ENCODE assay signal across 6 cellular contexts in the genomic region with DNA sequence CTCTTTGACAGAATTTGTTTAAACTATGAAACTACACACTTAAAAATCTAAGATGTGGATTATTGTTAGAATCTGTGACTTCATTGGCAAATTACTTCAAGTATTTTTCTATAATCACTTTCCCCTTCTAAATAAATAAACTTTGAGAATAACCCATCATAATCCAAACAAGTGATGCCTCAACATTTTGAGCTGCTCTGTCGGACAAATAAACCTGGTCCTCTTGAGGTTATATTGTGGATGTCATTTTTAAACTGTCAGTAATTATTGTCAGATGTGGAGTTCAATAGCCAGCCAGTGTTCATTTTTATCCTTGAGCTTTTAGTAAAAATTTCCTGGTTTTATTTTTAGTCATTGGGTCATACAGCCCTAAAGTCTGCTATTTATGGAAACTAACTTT. TPM values are rescaled to one million over a fixed set of nuclear protein-coding genes. Genes with fewer than 3 reads are reported as not detected.
DNase-seq lines count a peak whose midpoint lies in the region; FAIRE-seq and TF ChIP-seq lines count a peak whose summit lies in the region.
"Not testable (repeated sequence)": the region's sequence is repeated elsewhere in the genome, so short reads cannot be mapped to it uniquely, and the experiment has no call there.

No MANE protein-coding gene starts in this region.

- H3K23ac ChIP-seq in H1 (ENCODE audit: insufficient read length) = not testable (repeated sequence)

- not testable (repeated sequence) for DNase-seq in GM18507 (ENCODE audit: extremely low spot score, insufficient read length, low read depth); H1 (ENCODE audit: low read depth in 1 of 2, low spot score in 2 of 2); smooth muscle cell (lab: John Stamatoyannopoulos, UW; ENCODE audit: unreplicated experiment)
- peak; percentile 3 for DNase-seq in fibroblast of gingiva (ENCODE audit: low read depth)

- not testable (repeated sequence) for H3K36me3 ChIP-seq in H1 (ENCODE audit: control insufficient read depth in 2 of 4, insufficient read depth in 4 of 4, low read length in 3 of 4); smooth muscle cell (ENCODE audit: low read depth)

- H2BK12ac ChIP-seq in H1 (ENCODE audit: low read depth, low read length) = not testable (repeated sequence)

- peaks cover 0 to 11% (median 2%) of the 10 kb centered on the region in 4 experiments; a peak in 4 of 7 replicates for H3K4me1 ChIP-seq in H1 (replicated peaks in 1 of 4; ENCODE audit: control insufficient read depth in 3 of 4, insufficient read depth in 4 of 4, low read length in 3 of 4)
- H3K4me1 ChIP-seq in smooth muscle cell (ENCODE audit: low read depth) = not testable (repeated sequence)

- H3K14ac ChIP-seq in H1 (ENCODE audit: insufficient read length) = not testable (repeated sequence)

- H3K18ac ChIP-seq in H1 (ENCODE audit: extremely low read depth, low read length) = not testable (repeated sequence)

- H3K9me3 ChIP-seq in H1 (ENCODE audit: insufficient read depth in 2 of 2, low read depth in 1 of 2, low read length in 1 of 2); smooth muscle cell (replicated peaks; ENCODE audit: low read depth): not testable (repeated sequence)

- H3K27ac ChIP-seq in VCaP = peak overlapping the region; percentile 66
- not testable (repeated sequence) for H3K27ac ChIP-seq in H1 (ENCODE audit: low read depth, low read length); smooth muscle cell (ENCODE audit: low read depth)

- CTCF ChIA-PET in H1 (lab: Charles Lee; ENCODE audit: partially characterized antibody) = interaction anchor here (0.6 to 1.6 kb wide), 3 partner anchors 36 to 428 kb away, joined by 3 to 5 read pairs (median 3); no protein-coding TSS in a partner anchor

- H4K8ac ChIP-seq in H1 (ENCODE audit: extremely low read depth, insufficient read depth, low read length) = not testable (repeated sequence)

- 96% methylated on average over 1 of the region's 1 CpG; no CpG with 5 or more reads in 1 of the 2 experiments for WGBS in H1 (ENCODE audit: extremely low coverage in 1 of 2, insufficient coverage in 1 of 2, insufficient read length in 1 of 2, insufficient replicate concordance in 2 of 2, low coverage in 1 of 2, low lambda C conversion rate in 2 of 2, missing lambda C conversion rate in 1 of 2), 2 experiments
- 63% methylated on average over 1 of the region's 1 CpG for WGBS in smooth muscle cell (ENCODE audit: low lambda C conversion rate)

- not testable (repeated sequence) for TF ChIP-seq POLR2A in H1 (IDR thresholded peaks at IDR 0.05; ENCODE audit: control extremely low read depth in 1 of 2, low read depth in 2 of 2, low read length in 2 of 2)

- not testable (repeated sequence) for H4K91ac ChIP-seq in H1 (replicated peaks; ENCODE audit: insufficient read length, low read length)

- H3K79me1 ChIP-seq in H1 (ENCODE audit: low read depth, low read length) = not testable (repeated sequence)

- H2BK15ac ChIP-seq in H1 (ENCODE audit: low read length) = not testable (repeated sequence)

- not testable (repeated sequence) for H2BK120ac ChIP-seq in H1 (replicated peaks; ENCODE audit: low read depth, low read length)

- FAIRE-seq in GM18507 (lab: Jason Lieb, UNC) (peak; percentile 59), H1 (lab: Jason Lieb, UNC) (peak; percentile 19), islet of Langerhans (lab: Jason Lieb, UNC) (peak; percentile 43)

- not testable (repeated sequence) for H2BK20ac ChIP-seq in H1 (ENCODE audit: low read length)

- H3K27me3 ChIP-seq in H1 (replicated peaks in 1 of 4; ENCODE audit: control insufficient read depth in 3 of 4, extremely low read depth in 1 of 4, insufficient read depth in 3 of 4, low read length in 3 of 4); smooth muscle cell (ENCODE audit: low read depth): not testable (repeated sequence)

- not testable (repeated sequence) for H4K20me1 ChIP-seq in H1 (replicated peaks in 1 of 2; ENCODE audit: control insufficient read depth in 1 of 2, insufficient read depth in 2 of 2, low read length in 2 of 2); smooth muscle cell (ENCODE audit: low read depth)

- not testable (repeated sequence) for TF ChIP-seq EP300 in H1 (IDR thresholded peaks at IDR 0.05; ENCODE audit: borderline replicate concordance in 1 of 2, low read depth in 2 of 2, low read length in 2 of 2)

- not testable (repeated sequence) for H3K4ac ChIP-seq in H1 (replicated peaks; ENCODE audit: insufficient read length, low read depth, low read length)

- POLR2A ChIA-PET in H1 (lab: Charles Lee; ENCODE audit: partially characterized antibody) = interaction anchor here (2.1 kb wide), 1 partner anchor 11 kb away, joined by 4 read pairs; no protein-coding TSS in a partner anchor

- H3K56ac ChIP-seq in H1 (replicated peaks; ENCODE audit: insufficient read length, low read depth, low read length) = not testable (repeated sequence)

- not testable (repeated sequence) for TF ChIP-seq RAD21 in H1 (IDR thresholded peaks at IDR 0.05 in 1 of 2, conservative IDR thresholded peaks at IDR 0.05 in 1 of 2; ENCODE audit: low read depth in 2 of 2, low read length in 2 of 2)

- H3K4me2 ChIP-seq in H1 (ENCODE audit: insufficient read depth in 1 of 2, low read depth in 2 of 2, low read length in 2 of 2) = not testable (repeated sequence)
- peak overlapping the region; percentile 24 for H3K4me2 ChIP-seq in smooth muscle cell

- not testable (repeated sequence) for H3F3A ChIP-seq in smooth muscle cell (ENCODE audit: low read depth)

- not testable (repeated sequence) for H2AFZ ChIP-seq in H1 (ENCODE audit: low read length); smooth muscle cell (ENCODE audit: low read depth)

- not testable (repeated sequence) for H2AK5ac ChIP-seq in H1 (ENCODE audit: low read depth, low read length)

- not testable (repeated sequence) for H3K9ac ChIP-seq in H1 (replicated peaks in 1 of 4; ENCODE audit: extremely low read depth in 1 of 4, low read depth in 3 of 4, low read length in 3 of 4); smooth muscle cell (ENCODE audit: low read depth)

- H3K23me2 ChIP-seq in H1 (ENCODE audit: low read depth, low read length) = not testable (repeated sequence)

- H4K5ac ChIP-seq in H1 (ENCODE audit: insufficient read length, low read depth, low read length) = not testable (repeated sequence)

- not testable (repeated sequence) for H2BK5ac ChIP-seq in H1 (ENCODE audit: low read depth, low read length)

- not testable (repeated sequence) for H3K4me3 ChIP-seq in H1 (ENCODE audit: extremely low read depth in 1 of 4, insufficient read depth in 2 of 4, low read depth in 3 of 4, low read length in 4 of 4); smooth muscle cell

- TF ChIP-seq CTCF in VCaP (conservative IDR thresholded peaks at IDR 0.05); H1 (IDR thresholded peaks at IDR 0.05; ENCODE audit: control extremely low read depth in 1 of 3, insufficient read depth in 1 of 3, low read depth in 1 of 3, low read length in 3 of 3); smooth muscle cell (IDR thresholded peaks at IDR 0.05; ENCODE audit: borderline replicate concordance, insufficient read depth, poor library complexity, severe bottlenecking): not testable (repeated sequence)

- not testable (repeated sequence) for H3K79me2 ChIP-seq in H1 (ENCODE audit: control insufficient read depth in 1 of 2, insufficient read depth in 2 of 2, low read length in 2 of 2); smooth muscle cell (ENCODE audit: low read depth)

RNA-seq across cellular contexts. Expression of a gene that starts 9.5 kb away (rescaled TPM):
- 73.0 and 77.8 TPM in 2 replicates for total RNA-seq in H1 (2021; fragmentation: NEBNext Ultra II Directional; extraction: Animal tissue kit (Norgen Biotek cat#: 25700))
- polyA plus RNA-seq in H1 (2011; rRNA removed) (15.5 and 37.5 TPM in 2 replicates), smooth muscle cell (59.0 and 68.8 TPM in 2 replicates)
- polyA plus RNA-seq in H1 (2011; cell fraction: cytosol; rRNA removed) = 27.9 TPM
- 25.4 TPM for polyA plus RNA-seq in H1 (2011; cell fraction: nucleus; rRNA removed)
- polyA plus RNA-seq in H1 (2012, experiment 1 of 2) = 34.9 to 48.2 TPM (median 38.3 TPM) in 4 replicates
- polyA plus RNA-seq in H1 (2012, experiment 2 of 2) = 2.0 TPM
- polyA plus RNA-seq in H1 (2013, experiment 1 of 2) = 30.2 TPM
- 28.4 TPM for polyA plus RNA-seq in H1 (2013, experiment 2 of 2)
- polyA minus RNA-seq in H1 (2011; rRNA and poly(A)+ RNA removed) = 95.7 and 133 TPM in 2 replicates
- polyA minus RNA-seq in H1 (2011; cell fraction: cytosol; rRNA and poly(A)+ RNA removed) = 50.1 TPM
- polyA minus RNA-seq in H1 (2011; cell fraction: nucleus; rRNA and poly(A)+ RNA removed) = 148 TPM
- total RNA-seq in smooth muscle cell = 116 and 148 TPM in 2 replicates
